Comparison of ENCODE assay signal across 29 cellular contexts in the genomic region with DNA sequence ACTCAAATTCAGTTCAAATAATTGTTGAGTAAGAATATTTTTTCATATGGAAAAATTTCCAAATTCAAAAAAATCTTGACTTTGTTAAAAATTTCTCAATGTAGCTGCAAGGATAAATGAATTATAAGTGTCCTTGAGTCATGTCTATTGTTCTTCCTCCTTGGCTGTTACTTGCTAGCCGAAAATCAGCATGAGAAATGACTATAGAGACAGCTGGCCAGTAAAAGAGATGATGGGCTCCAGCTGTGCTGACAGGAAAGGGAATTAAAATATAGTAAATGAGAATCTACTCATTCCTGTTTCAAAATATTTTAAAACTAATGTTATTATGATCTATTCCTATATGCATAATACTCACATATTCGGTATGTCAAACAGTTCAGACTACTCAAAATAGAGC.
"Had no signal": no experiment of that assay in that cellular context is flagged by ENCODE, and none has a peak within 500 bp of the region (broad histone marks: within the 10 kb centered on the region; RNA-seq: fewer than 3 reads in every experiment).

No MANE protein-coding gene starts in this region.

- H3K36me3 Mint-ChIP-seq: activated naive CD4-positive, alpha-beta T cell treated with anti-CD3 and anti-CD28 coated beads, Interleukin-2, amount 50 U/mL, for 24 hours had no signal

- H3K4me3 Mint-ChIP-seq: activated naive CD4-positive, alpha-beta T cell treated with anti-CD3 and anti-CD28 coated beads, Interleukin-2, amount 50 U/mL, for 24 hours; activated naive CD8-positive, alpha-beta T cell treated with anti-CD3 and anti-CD28 coated beads, Interleukin-2, amount 50 U/mL, for 24 hours; endodermal cell; nephron; T-helper 2 cell treated with Interferon-gamma antibody and Interleukin-4, amounts not matched to agents 5 μg/mL and 100 μg/mL, for 36 hours had no signal

- DNase-seq: activated CD4-positive, alpha-beta T cell treated with anti-CD3 and anti-CD28 coated beads for 48 hours; activated CD4-positive, alpha-beta T cell treated with anti-CD3 and anti-CD28 coated beads, Interleukin-2, amount 50 U/mL, for 48 hours; activated CD8-positive, alpha-beta memory T cell treated with anti-CD3 and anti-CD28 coated beads for 24 hours; activated gamma-delta T cell; activated naive CD8-positive, alpha-beta T cell treated with anti-CD3 and anti-CD28 coated beads, Interleukin-2, amount 50 U/mL, for 24 hours; amygdala; central memory CD4-positive, alpha-beta T cell; endodermal cell; foreskin keratinocyte; heart left ventricle; left ventricle myocardium inferior; pancreas; retina; stimulated activated CD4-positive, alpha-beta T cell treated with anti-CD3 and anti-CD28 coated beads, Interleukin-12 subunit alpha, Interleukin-12 subunit beta, amount 100 ng/mL, for 4 hours; stimulated activated CD4-positive, alpha-beta T cell treated with anti-CD3 and anti-CD28 coated beads, Interleukin-4, amount 100 ng/mL, for 1 hour; stimulated activated naive CD8-positive, alpha-beta T cell treated with anti-CD3 and anti-CD28 coated beads, Interleukin-15, Interleukin-2, amounts not matched to agents 100 U/mL and 50 U/mL, for 24 hours; testis; transverse colon; uterus had no signal

- H3K4me1 Mint-ChIP-seq: activated naive CD4-positive, alpha-beta T cell treated with anti-CD3 and anti-CD28 coated beads, Interleukin-2, amount 50 U/mL, for 24 hours; activated naive CD8-positive, alpha-beta T cell treated with anti-CD3 and anti-CD28 coated beads, Interleukin-2, amount 50 U/mL, for 24 hours; endodermal cell had no signal

- H3K27ac Mint-ChIP-seq: activated naive CD4-positive, alpha-beta T cell treated with anti-CD3 and anti-CD28 coated beads, Interleukin-2, amount 50 U/mL, for 24 hours; activated naive CD8-positive, alpha-beta T cell treated with anti-CD3 and anti-CD28 coated beads, Interleukin-2, amount 50 U/mL, for 24 hours; endodermal cell; nephron; T-helper 2 cell treated with Interferon-gamma antibody and Interleukin-4, amounts not matched to agents 5 μg/mL and 100 μg/mL, for 36 hours had no signal

- H3K27ac ChIP-seq: breast epithelium, foreskin keratinocyte, heart left ventricle, left ventricle myocardium inferior, neutrophil, pancreas, prostate gland, skin epidermis, testis, transverse colon, uterus had no signal

- H3K36me3 ChIP-seq: heart left ventricle, left ventricle myocardium inferior, neutrophil, pancreas, prostate gland, transverse colon, uterus had no signal

- H3K27me3 Mint-ChIP-seq: activated naive CD4-positive, alpha-beta T cell treated with anti-CD3 and anti-CD28 coated beads, Interleukin-2, amount 50 U/mL, for 24 hours; activated naive CD8-positive, alpha-beta T cell treated with anti-CD3 and anti-CD28 coated beads, Interleukin-2, amount 50 U/mL, for 24 hours had no signal

- H3K9me3 Mint-ChIP-seq: endodermal cell, nephron had no signal

- H3K4me1 ChIP-seq: breast epithelium, foreskin keratinocyte, heart left ventricle, left ventricle myocardium inferior, pancreas, prostate gland, testis, uterus had no signal

- H3K4me3 ChIP-seq: breast epithelium, heart left ventricle, left ventricle myocardium inferior, lung, pancreas, prostate gland, skin epidermis, testis, transverse colon, uterus had no signal

- ATAC-seq: activated naive CD8-positive, alpha-beta T cell treated with anti-CD3 and anti-CD28 coated beads, Interleukin-2, amount 50 U/mL, for 24 hours; esophagus mucosa; foreskin keratinocyte; heart left ventricle; pancreas; sciatic nerve; stimulated activated naive CD8-positive, alpha-beta T cell treated with anti-CD3 and anti-CD28 coated beads, Interleukin-15, Interleukin-2, amounts not matched to agents 100 U/mL and 50 U/mL, for 24 hours had no signal

- H3K9me3 ChIP-seq: breast epithelium, left ventricle myocardium inferior, neutrophil, pancreas, prostate gland, testis, transverse colon, uterus had no signal

- H3K27me3 ChIP-seq: breast epithelium, foreskin keratinocyte, heart left ventricle, neutrophil, pancreas, testis, transverse colon, uterus had no signal
